9 cellular contexts compared by ENCODE assay signal in the genomic region with DNA sequence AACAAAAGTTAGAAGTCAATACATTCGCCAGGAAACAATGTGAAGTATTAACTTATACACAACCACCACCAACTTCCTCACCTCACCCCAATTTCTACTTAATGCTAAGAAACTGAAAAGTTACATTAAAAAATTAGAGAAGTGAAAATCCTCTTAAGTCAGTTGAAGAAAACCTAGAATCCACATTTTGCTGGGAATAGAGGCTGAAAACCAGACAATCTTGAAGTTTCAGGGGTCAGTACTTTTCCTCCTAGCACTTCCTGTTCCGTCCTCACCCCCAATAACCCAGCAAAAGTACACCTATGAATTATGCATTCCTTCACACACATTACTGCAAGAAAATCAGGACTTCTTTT. TPM values are rescaled to one million over a fixed set of nuclear protein-coding genes. Genes with fewer than 3 reads are reported as not detected.
DNase-seq lines count a peak whose midpoint lies in the region; ATAC-seq and TF ChIP-seq lines count a peak whose summit lies in the region.
"Had no signal": no experiment of that assay in that cellular context is flagged by ENCODE, and none has a peak within 500 bp of the region (broad histone marks: within the 10 kb centered on the region; RNA-seq: fewer than 3 reads in every experiment).

No MANE protein-coding gene starts in this region.

- H3K9me3 ChIP-seq in Panc1 (ENCODE audit: control insufficient read depth, insufficient read depth, low read depth, low read length) (no peaks in the 10 kb centered on the region), gastrocnemius medialis (no peaks in the 10 kb centered on the region)

- H3K4me1 Mint-ChIP-seq in activated CD4-positive, alpha-beta memory T cell treated with anti-CD3 and anti-CD28 coated beads, Interleukin-2, amount 10 ng/mL, durations not matched to agents 7 days and 5 days: peaks cover 57% of the 10 kb centered on the region
- H3K4me1 Mint-ChIP-seq in activated CD4-positive, alpha-beta memory T cell treated with anti-CD3 and anti-CD28 coated beads for 36 hours (ENCODE audit: low read depth): peaks cover 52% of the 10 kb centered on the region

- in situ Hi-C loops in Panc1 (cut with HindIII; ENCODE audit: low pct_unique_long_range_greater_than_20kb, low sequenced_read_pairs) (no loop called here), gastrocnemius medialis (cut with MboI; ENCODE audit: low sequenced_read_pairs in 4 of 4) (no loop called here)

- TF ChIP-seq POLR2A in gastrocnemius medialis (IDR thresholded peaks at IDR 0.05): no peak
- TF ChIP-seq POLR2A in lower leg skin (IDR thresholded peaks at IDR 0.05): no peak

- 71 to 73% methylated on average over 2 of the region's 2 CpGs for WGBS in lower leg skin, 2 donors

- H3K27ac ChIP-seq in Panc1 (ENCODE audit: low read length) (peak overlapping the region; percentile 73), gastrocnemius medialis (peak overlapping the region in 3 of 4 donors; percentile 10 to 35 (median 25))

- no peak for DNase-seq in activated CD4-positive, alpha-beta memory T cell treated with anti-CD3 and anti-CD28 coated beads, Interleukin-2, amount 10 ng/mL, durations not matched to agents 7 days and 5 days
- DNase-seq in activated CD4-positive, alpha-beta memory T cell treated with anti-CD3 and anti-CD28 coated beads for 36 hours: no peak
- DNase-seq in Panc1 (ENCODE audit: low read depth, low spot score): no peak
- DNase-seq in gastrocnemius medialis: no peak
- DNase-seq in lower leg skin (ENCODE audit: low spot score in 2 of 2): no peak
- DNase-seq in H4 (ENCODE audit: low spot score): no peak
- DNase-seq: SIG-M5 had no signal

- ATAC-seq in HG02678 (IDR thresholded peaks at IDR 0.05; ENCODE audit: unreplicated experiment) (peak; percentile 35), Panc1 (no peak), gastrocnemius medialis (no peak), HG02884 (IDR thresholded peaks at IDR 0.05; ENCODE audit: unreplicated experiment) (no peak)

- intact Hi-C loops in activated CD4-positive, alpha-beta memory T cell treated with anti-CD3 and anti-CD28 coated beads for 36 hours (cut with micrococcal nuclease): no loop called here
- intact Hi-C loops in Panc1 (cut with micrococcal nuclease; ENCODE audit: unreplicated experiment): no loop called here
- intact Hi-C loops in gastrocnemius medialis (cut with DNase I; ENCODE audit: low total_unique reads): no loop called here
- intact Hi-C loops in lower leg skin (cut with DNase I; ENCODE audit: low total_unique reads): no loop called here

- CTCF ChIA-PET in activated CD4-positive, alpha-beta memory T cell treated with anti-CD3 and anti-CD28 coated beads, Interleukin-2, amount 10 ng/mL, durations not matched to agents 7 days and 5 days (lab: Charles Lee): interaction anchor here (1.1 to 3.5 kb wide), 4 partner anchors 10 to 64 kb away, joined by 3 to 23 read pairs (median 6); no protein-coding TSS in a partner anchor
- CTCF ChIA-PET in activated CD4-positive, alpha-beta memory T cell treated with anti-CD3 and anti-CD28 coated beads for 36 hours (lab: Charles Lee): interaction anchor here (0.6 to 2.5 kb wide), 5 partner anchors 25 to 182 kb away, joined by 3 to 12 read pairs (median 3); a partner anchor contains a TSS
- CTCF ChIA-PET in Panc1 (lab: Charles Lee): no interaction called here

- H3K4me3 Mint-ChIP-seq in activated CD4-positive, alpha-beta memory T cell treated with anti-CD3 and anti-CD28 coated beads, Interleukin-2, amount 10 ng/mL, durations not matched to agents 7 days and 5 days: peak overlapping the region; percentile 40
- H3K4me3 Mint-ChIP-seq in activated CD4-positive, alpha-beta memory T cell treated with anti-CD3 and anti-CD28 coated beads for 36 hours: no peak overlapping the region

- H3K27me3 ChIP-seq in Panc1 (ENCODE audit: control insufficient read depth, insufficient read depth, low read length) (no peaks in the 10 kb centered on the region), gastrocnemius medialis (no peaks in the 10 kb centered on the region)

- peak overlapping the region; percentile 42 for H3K27ac Mint-ChIP-seq in activated CD4-positive, alpha-beta memory T cell treated with anti-CD3 and anti-CD28 coated beads, Interleukin-2, amount 10 ng/mL, durations not matched to agents 7 days and 5 days
- H3K27ac Mint-ChIP-seq in activated CD4-positive, alpha-beta memory T cell treated with anti-CD3 and anti-CD28 coated beads for 36 hours: no peak overlapping the region

- POLR2A ChIA-PET in activated CD4-positive, alpha-beta memory T cell treated with anti-CD3 and anti-CD28 coated beads, Interleukin-2, amount 10 ng/mL, durations not matched to agents 7 days and 5 days (lab: Charles Lee): interaction anchor here (1.2 kb wide), 1 partner anchor 25 kb away, joined by 5 read pairs; no protein-coding TSS in a partner anchor
- POLR2A ChIA-PET in activated CD4-positive, alpha-beta memory T cell treated with anti-CD3 and anti-CD28 coated beads for 36 hours (lab: Charles Lee): interaction anchor here (0.8 to 1.4 kb wide), 2 partner anchors 13 to 93 kb away, joined by 3 to 4 read pairs; a partner anchor contains a TSS
- POLR2A ChIA-PET in Panc1 (lab: Charles Lee): no interaction called here

- no TSS peak for BruUV-seq in Panc1 (replicated peaks; lab: Mats Ljungman, UMichigan)

- H3K36me3 ChIP-seq in Panc1 (ENCODE audit: control insufficient read depth, insufficient read depth, low read length) (no peaks in the 10 kb centered on the region), gastrocnemius medialis (no peaks in the 10 kb centered on the region)

- peaks cover 9% of the 10 kb centered on the region for H3K36me3 Mint-ChIP-seq in activated CD4-positive, alpha-beta memory T cell treated with anti-CD3 and anti-CD28 coated beads, Interleukin-2, amount 10 ng/mL, durations not matched to agents 7 days and 5 days (ENCODE audit: low read depth)
- no peaks in the 10 kb centered on the region for H3K36me3 Mint-ChIP-seq in activated CD4-positive, alpha-beta memory T cell treated with anti-CD3 and anti-CD28 coated beads for 36 hours

- H3K9me3 Mint-ChIP-seq in activated CD4-positive, alpha-beta memory T cell treated with anti-CD3 and anti-CD28 coated beads, Interleukin-2, amount 10 ng/mL, durations not matched to agents 7 days and 5 days: no peaks in the 10 kb centered on the region
- no peaks in the 10 kb centered on the region for H3K9me3 Mint-ChIP-seq in activated CD4-positive, alpha-beta memory T cell treated with anti-CD3 and anti-CD28 coated beads for 36 hours

- TF ChIP-seq CTCF in Panc1 (IDR thresholded peaks at IDR 0.05) (no peak), gastrocnemius medialis (IDR thresholded peaks at IDR 0.05 in 4 of 5, conservative IDR thresholded peaks at IDR 0.05 in 1 of 5) (no peak), lower leg skin (IDR thresholded peaks at IDR 0.05) (no peak)

- H3K4me1 ChIP-seq in Panc1 (ENCODE audit: control insufficient read depth, insufficient read depth, low read length) (peaks cover 38% of the 10 kb centered on the region), gastrocnemius medialis (peaks cover 40% of the 10 kb centered on the region in 2 donors)

- no peak overlapping the region for H3K4me3 ChIP-seq in Panc1 (ENCODE audit: low read depth in 2 of 2, low read length in 2 of 2)
- no peak overlapping the region for H3K4me3 ChIP-seq in gastrocnemius medialis
- no peak overlapping the region for H3K4me3 ChIP-seq in lower leg skin (ENCODE audit: low read depth, poor library complexity, severe bottlenecking)

- H3K27me3 Mint-ChIP-seq in activated CD4-positive, alpha-beta memory T cell treated with anti-CD3 and anti-CD28 coated beads, Interleukin-2, amount 10 ng/mL, durations not matched to agents 7 days and 5 days: no peaks in the 10 kb centered on the region
- H3K27me3 Mint-ChIP-seq in activated CD4-positive, alpha-beta memory T cell treated with anti-CD3 and anti-CD28 coated beads for 36 hours: no peaks in the 10 kb centered on the region

RNA-seq across cellular contexts. Expression of a gene that starts 6.3 kb away (rescaled TPM):
- total RNA-seq in activated CD4-positive, alpha-beta memory T cell treated with anti-CD3 and anti-CD28 coated beads, Interleukin-2, amount 10 ng/mL, durations not matched to agents 7 days and 5 days: 10 to 100 TPM; 11.2 to 12.0 TPM
- 10 to 100 TPM; 14.2 to 17.0 TPM for total RNA-seq in activated CD4-positive, alpha-beta memory T cell treated with anti-CD3 and anti-CD28 coated beads for 36 hours
- 91.6 TPM for total RNA-seq in Panc1 (2021; ENCODE audit: unreplicated experiment)
- polyA plus RNA-seq in Panc1 (2012; ENCODE audit: insufficient read length): 37.8 TPM
- total RNA-seq in gastrocnemius medialis: 10 to 100 TPM; 19.2 to 39.5 (median 29.6) TPM
- total RNA-seq in lower leg skin: 100 to 1,000 TPM in 1 of 4 donors, 10 to 100 TPM in 3; 62.3 to 133 (median 90.0) TPM
- total RNA-seq in H4 (2014; rRNA removed; shearing (Covaris generic)): 95.7 and 101 TPM in 2 replicates
